ENCODE assay signal across 11 cellular contexts in the genomic region with DNA sequence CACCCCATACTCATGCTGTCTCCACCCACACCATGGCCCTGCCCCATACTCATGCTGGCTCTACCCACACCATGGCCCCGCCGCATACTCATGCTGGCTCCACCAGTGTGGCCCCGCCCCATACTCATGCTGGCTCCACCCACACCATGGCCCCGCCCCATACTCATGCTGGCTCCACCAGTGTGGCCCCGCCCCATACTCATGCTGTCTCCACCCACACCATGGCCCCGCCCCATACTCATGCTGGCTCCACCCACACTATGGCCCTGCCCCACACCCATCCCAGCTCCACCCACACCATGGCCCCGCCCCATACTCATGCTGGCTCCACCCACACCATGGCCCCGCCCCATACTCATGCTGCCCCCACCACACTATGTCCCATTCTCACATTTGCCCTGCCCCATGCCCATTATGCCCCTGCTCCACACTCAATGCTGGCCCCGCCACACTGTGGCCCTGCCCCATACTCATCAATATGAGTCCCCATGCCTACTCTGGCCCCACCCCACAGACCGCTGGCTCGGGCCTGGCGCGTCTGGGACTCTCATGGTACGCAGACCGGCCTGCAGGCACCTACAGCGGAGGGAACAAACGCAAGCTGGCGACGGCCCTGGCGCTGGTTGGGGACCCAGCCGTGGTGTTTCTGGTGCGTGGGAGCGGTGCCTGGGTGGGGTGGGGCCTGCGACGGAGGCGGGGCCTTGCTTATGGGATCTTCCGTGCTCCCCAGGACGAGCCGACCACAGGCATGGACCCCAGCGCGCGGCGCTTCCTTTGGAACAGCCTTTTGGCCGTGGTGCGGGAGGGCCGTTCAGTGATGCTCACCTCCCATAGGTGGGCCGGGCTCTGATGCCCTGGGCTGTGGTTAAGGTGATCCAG. TPM values are rescaled to one million over a fixed set of nuclear protein-coding genes. Genes with fewer than 3 reads are reported as not detected.
DNase-seq lines count a peak whose midpoint lies in the region; FAIRE-seq and TF ChIP-seq lines count a peak whose summit lies in the region.
"Had no signal": no experiment of that assay in that cellular context is flagged by ENCODE, and none has a peak within 500 bp of the region (broad histone marks: within the 10 kb centered on the region; RNA-seq: fewer than 3 reads in every experiment).

No MANE protein-coding gene starts in this region.

- H3K4me3 Mint-ChIP-seq in astrocyte (ENCODE audit: unreplicated experiment) (no peak overlapping the region), neural progenitor cell (no peak overlapping the region)

- H4K20me1 ChIP-seq in astrocyte (ENCODE audit: insufficient read depth, low read length) (peaks cover 9% of the 10 kb centered on the region), neural progenitor cell (ENCODE audit: low read depth) (peaks cover 16% of the 10 kb centered on the region)

- H3K27me3 Mint-ChIP-seq in astrocyte (ENCODE audit: low read depth, unreplicated experiment) (peaks cover 6% of the 10 kb centered on the region), neural progenitor cell (ENCODE audit: insufficient read depth, low read depth) (peaks cover 20% of the 10 kb centered on the region)

- DNase-seq in NCI-H2029 (lab: John Stamatoyannopoulos, UW) (peak; percentile 45), NCI-H2029 treated with DMSO at 0.1 percent for 48 hours (lab: John Stamatoyannopoulos, UW) (no peak), T-helper 1 cell (peak; percentile 45 to 66 (median 65)), astrocyte (ENCODE audit: low read depth) (no peak), neural progenitor cell (ENCODE audit: low spot score) (no peak), kidney tubule cell (ENCODE audit: low spot score) (no peak), cerebellar cortex (ENCODE audit: low spot score) (no peak)
- peak; percentile 56 for DNase-seq in stimulated activated CD4-positive, alpha-beta T cell treated with anti-CD3 and anti-CD28 coated beads, Interleukin-4, amount 100 ng/mL, for 24 hours
- DNase-seq: anterior cingulate cortex, heart right ventricle, Peyer's patch had no signal

- H3K27me3 ChIP-seq in astrocyte (ENCODE audit: insufficient read depth, low read length) (peaks cover 5% of the 10 kb centered on the region), neural progenitor cell (peaks cover 50% of the 10 kb centered on the region)

- peaks cover 3% of the 10 kb centered on the region for H3K4me1 ChIP-seq in astrocyte (ENCODE audit: insufficient read depth, low read length)
- peaks cover 12% of the 10 kb centered on the region for H3K4me1 ChIP-seq in neural progenitor cell

- no peaks in the 10 kb centered on the region for H3K36me3 Mint-ChIP-seq in astrocyte (ENCODE audit: low read depth, unreplicated experiment)
- no peaks in the 10 kb centered on the region for H3K36me3 Mint-ChIP-seq in neural progenitor cell

- peaks cover 7% of the 10 kb centered on the region for H3K9me3 ChIP-seq in astrocyte (ENCODE audit: insufficient read depth, low read depth, low read length)
- H3K9me3 ChIP-seq in neural progenitor cell (ENCODE audit: low read depth), result peaks cover under 1% of the 10 kb centered on the region

- H3K9me3 Mint-ChIP-seq in astrocyte (ENCODE audit: unreplicated experiment) (no peaks in the 10 kb centered on the region), neural progenitor cell (no peaks in the 10 kb centered on the region)

- H3K4me3 ChIP-seq in astrocyte (ENCODE audit: insufficient read depth, low read depth, low read length) (no peak overlapping the region), neural progenitor cell (no peak overlapping the region)
- H3K4me3 ChIP-seq: heart right ventricle, Peyer's patch had no signal

- H3K27ac Mint-ChIP-seq in astrocyte (ENCODE audit: unreplicated experiment) (peak overlapping the region; percentile 53), neural progenitor cell (no peak overlapping the region)

- TF ChIP-seq CTCF in astrocyte (IDR thresholded peaks at IDR 0.05; ENCODE audit: insufficient read depth, low read depth, low read length) (no peak), neural progenitor cell (IDR thresholded peaks at IDR 0.05) (no peak)

- no peaks in the 10 kb centered on the region for H3K36me3 ChIP-seq in astrocyte (ENCODE audit: insufficient read depth, low read length)
- H3K36me3 ChIP-seq in neural progenitor cell, result no peaks in the 10 kb centered on the region
- H3K36me3 ChIP-seq: Peyer's patch had no signal

- no peak overlapping the region for H3K27ac ChIP-seq in astrocyte (ENCODE audit: low read depth, low read length)
- H3K27ac ChIP-seq in neural progenitor cell, result no peak overlapping the region
- H3K27ac ChIP-seq: heart right ventricle, Peyer's patch had no signal

- H2AFZ ChIP-seq in astrocyte (ENCODE audit: low read depth, low read length), result no peak overlapping the region
- no peak overlapping the region for H2AFZ ChIP-seq in neural progenitor cell (replicated peaks)

- peaks cover 3% of the 10 kb centered on the region for H3K4me1 Mint-ChIP-seq in astrocyte (ENCODE audit: low read depth, unreplicated experiment)
- peaks cover 7% of the 10 kb centered on the region for H3K4me1 Mint-ChIP-seq in neural progenitor cell

- no peaks in the 10 kb centered on the region for H3K79me2 ChIP-seq in astrocyte (ENCODE audit: insufficient read depth, low read length)
- H3K79me2 ChIP-seq in neural progenitor cell (ENCODE audit: low read depth), result no peaks in the 10 kb centered on the region

- no peak for FAIRE-seq in astrocyte (lab: Jason Lieb, UNC)

- H3F3A ChIP-seq in neural progenitor cell (ENCODE audit: low read depth), result peaks cover 19% of the 10 kb centered on the region

- H3K9ac ChIP-seq in astrocyte (ENCODE audit: low read length) (no peak overlapping the region), neural progenitor cell (no peak overlapping the region)

- H3K4me2 ChIP-seq in astrocyte (ENCODE audit: low read length) (no peak overlapping the region), neural progenitor cell (no peak overlapping the region)

RNA-seq across cellular contexts. Expression of a gene that starts 3.7 kb away (rescaled TPM):
- total RNA-seq in astrocyte, result 2.7 and 3.0 TPM in 2 replicates
- total RNA-seq in neural progenitor cell (ENCODE audit: low replicate concordance), result 9.6 and 18.2 TPM in 2 replicates

RNA-seq across cellular contexts. Expression of a gene that starts 23.4 kb away (rescaled TPM):
- total RNA-seq in astrocyte, result 14.3 and 18.4 TPM in 2 replicates
- total RNA-seq in neural progenitor cell (ENCODE audit: low replicate concordance), result 1.4 and 21.9 TPM in 2 replicates

RNA-seq across cellular contexts. Expression of a gene that starts 31.9 kb away (rescaled TPM):
- total RNA-seq in astrocyte (180 and 207 TPM in 2 replicates), neural progenitor cell (ENCODE audit: low replicate concordance) (98.8 and 197 TPM in 2 replicates)

RNA-seq across cellular contexts. Expression of a gene that starts 36.9 kb away (rescaled TPM):
- total RNA-seq in astrocyte (781 and 819 TPM in 2 replicates), neural progenitor cell (ENCODE audit: low replicate concordance) (131 and 196 TPM in 2 replicates)

RNA-seq across cellular contexts. Expression of a gene that starts 40.5 kb away (rescaled TPM):
- total RNA-seq in astrocyte (294 and 325 TPM in 2 replicates), neural progenitor cell (ENCODE audit: low replicate concordance) (289 and 439 TPM in 2 replicates)

Comparison
In these comparisons a context has a peak if more than half of its experiments do, and no peak if none do; other contexts are left out.
1. DNase-seq: peak in NCI-H2029 (single experiment), T-helper 1 cell (5 of 5) and stimulated activated CD4-positive, alpha-beta T cell treated with anti-CD3 and anti-CD28 coated beads, Interleukin-4, amount 100 ng/mL, for 24 hours (single experiment); none in NCI-H2029 treated with DMSO at 0.1 percent for 48 hours (single experiment), astrocyte (single experiment), neural progenitor cell (single experiment), kidney tubule cell (single experiment) and cerebellar cortex (single experiment).